Comparison of ENCODE assay signal across 1 cellular context in the genomic region with DNA sequence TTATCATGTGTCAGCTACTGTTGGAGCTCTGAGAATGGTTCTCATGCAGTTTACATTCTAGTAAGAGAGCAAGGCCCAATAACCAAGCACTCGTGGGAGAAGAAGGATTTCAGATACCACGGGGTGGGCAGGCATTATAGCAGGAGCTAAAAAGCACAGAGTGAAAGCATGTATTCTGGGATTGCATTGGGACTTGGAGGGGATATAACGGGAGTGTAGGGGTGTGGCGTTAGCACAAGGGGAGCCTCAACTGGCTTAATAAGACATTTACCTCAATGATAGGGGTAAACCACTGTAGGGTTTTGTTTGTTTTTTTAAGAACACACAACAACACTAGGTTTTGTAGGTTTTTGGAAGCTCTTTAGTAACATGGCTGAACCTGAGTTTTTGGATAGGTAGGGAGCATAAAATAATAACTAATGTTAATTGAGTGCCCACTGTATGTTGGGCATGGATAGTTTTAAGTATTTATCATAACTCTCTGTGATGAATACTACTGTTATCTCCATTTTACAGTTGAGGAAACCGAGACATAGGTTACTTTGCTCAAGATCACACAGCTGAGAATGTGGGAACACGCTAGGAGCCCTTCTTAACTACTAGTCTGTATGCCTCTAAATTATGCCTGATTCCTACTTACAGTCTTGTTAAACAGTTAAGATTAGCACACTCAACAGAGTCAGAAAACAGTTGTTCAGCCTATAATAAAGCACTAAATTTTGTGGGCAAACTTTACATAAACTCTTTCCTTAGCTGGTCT.
TF ChIP-seq lines count a peak whose summit lies in the region.

No MANE protein-coding gene starts in this region.

TF ChIP-seq in K562, 482 proteins besides CTCF, POLR2A, EP300 and RAD21 (continued from another document):
- TF ChIP-seq, protein P1, sequence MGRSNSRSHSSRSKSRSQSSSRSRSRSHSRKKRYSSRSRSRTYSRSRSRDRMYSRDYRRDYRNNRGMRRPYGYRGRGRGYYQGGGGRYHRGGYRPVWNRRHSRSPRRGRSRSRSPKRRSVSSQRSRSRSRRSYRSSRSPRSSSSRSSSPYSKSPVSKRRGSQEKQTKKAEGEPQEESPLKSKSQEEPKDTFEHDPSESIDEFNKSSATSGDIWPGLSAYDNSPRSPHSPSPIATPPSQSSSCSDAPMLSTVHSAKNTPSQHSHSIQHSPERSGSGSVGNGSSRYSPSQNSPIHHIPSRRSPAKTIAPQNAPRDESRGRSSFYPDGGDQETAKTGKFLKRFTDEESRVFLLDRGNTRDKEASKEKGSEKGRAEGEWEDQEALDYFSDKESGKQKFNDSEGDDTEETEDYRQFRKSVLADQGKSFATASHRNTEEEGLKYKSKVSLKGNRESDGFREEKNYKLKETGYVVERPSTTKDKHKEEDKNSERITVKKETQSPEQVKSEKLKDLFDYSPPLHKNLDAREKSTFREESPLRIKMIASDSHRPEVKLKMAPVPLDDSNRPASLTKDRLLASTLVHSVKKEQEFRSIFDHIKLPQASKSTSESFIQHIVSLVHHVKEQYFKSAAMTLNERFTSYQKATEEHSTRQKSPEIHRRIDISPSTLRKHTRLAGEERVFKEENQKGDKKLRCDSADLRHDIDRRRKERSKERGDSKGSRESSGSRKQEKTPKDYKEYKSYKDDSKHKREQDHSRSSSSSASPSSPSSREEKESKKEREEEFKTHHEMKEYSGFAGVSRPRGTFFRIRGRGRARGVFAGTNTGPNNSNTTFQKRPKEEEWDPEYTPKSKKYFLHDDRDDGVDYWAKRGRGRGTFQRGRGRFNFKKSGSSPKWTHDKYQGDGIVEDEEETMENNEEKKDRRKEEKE (IDR thresholded peaks at IDR 0.05; ENCODE audit: borderline replicate concordance in 1 of 2, control insufficient read depth in 1 of 2, low read depth in 2 of 2, low read length in 1 of 2) = no peak
- no peak for TF ChIP-seq CCNT2 (IDR thresholded peaks at IDR 0.05; ENCODE audit: borderline replicate concordance, extremely low read depth, insufficient read length, low read depth, low read length)
- TF ChIP-seq, protein P2, sequence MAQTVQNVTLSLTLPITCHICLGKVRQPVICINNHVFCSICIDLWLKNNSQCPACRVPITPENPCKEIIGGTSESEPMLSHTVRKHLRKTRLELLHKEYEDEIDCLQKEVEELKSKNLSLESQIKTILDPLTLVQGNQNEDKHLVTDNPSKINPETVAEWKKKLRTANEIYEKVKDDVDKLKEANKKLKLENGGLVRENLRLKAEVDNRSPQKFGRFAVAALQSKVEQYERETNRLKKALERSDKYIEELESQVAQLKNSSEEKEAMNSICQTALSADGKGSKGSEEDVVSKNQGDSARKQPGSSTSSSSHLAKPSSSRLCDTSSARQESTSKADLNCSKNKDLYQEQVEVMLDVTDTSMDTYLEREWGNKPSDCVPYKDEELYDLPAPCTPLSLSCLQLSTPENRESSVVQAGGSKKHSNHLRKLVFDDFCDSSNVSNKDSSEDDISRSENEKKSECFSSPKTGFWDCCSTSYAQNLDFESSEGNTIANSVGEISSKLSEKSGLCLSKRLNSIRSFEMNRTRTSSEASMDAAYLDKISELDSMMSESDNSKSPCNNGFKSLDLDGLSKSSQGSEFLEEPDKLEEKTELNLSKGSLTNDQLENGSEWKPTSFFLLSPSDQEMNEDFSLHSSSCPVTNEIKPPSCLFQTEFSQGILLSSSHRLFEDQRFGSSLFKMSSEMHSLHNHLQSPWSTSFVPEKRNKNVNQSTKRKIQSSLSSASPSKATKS (CRISPR knock-in tag; IDR thresholded peaks at IDR 0.05) = no peak
- TF ChIP-seq CHD4 (IDR thresholded peaks at IDR 0.05; ENCODE audit: insufficient read depth, insufficient replicate concordance, low read depth, low read length, poor library complexity, severe bottlenecking) = no peak
- no peak for TF ChIP-seq SRSF3 (IDR thresholded peaks at IDR 0.05; ENCODE audit: insufficient read depth, low read length)
- TF ChIP-seq E2F3 (CRISPR knock-in tag; IDR thresholded peaks at IDR 0.05) = no peak
- no peak for TF ChIP-seq DIDO1 (tag; IDR thresholded peaks at IDR 0.05; ENCODE audit: low read depth)
